8 cellular contexts compared by ENCODE assay signal in genomic region chr17:7393613-7394451, GRCh38. TPM values are rescaled to one million over a fixed set of nuclear protein-coding genes. Genes with fewer than 3 reads are reported as not detected.
DNase-seq lines count a peak whose midpoint lies in the region; ATAC-seq and TF ChIP-seq lines count a peak whose summit lies in the region.

No MANE protein-coding gene starts in this region.

- peak overlapping the region; percentile 81 for H3K4me3 ChIP-seq in GM08714 (ENCODE audit: low read length)
- peak overlapping the region; percentile 67 for H3K4me3 ChIP-seq in MG63
- H3K4me3 ChIP-seq in esophagus muscularis mucosa = peak overlapping the region; percentile 75 to 90 (median 82)
- H3K4me3 ChIP-seq in neuronal stem cell (ENCODE audit: low read length in 2 of 2) = peak overlapping the region; percentile 56 to 88
- peak overlapping the region; percentile 60 to 94 for H3K4me3 ChIP-seq in vagina

- H3K9ac ChIP-seq in neuronal stem cell (ENCODE audit: low read depth, low read length, poor library complexity) = peak overlapping the region; percentile 82

- peak overlapping the region; percentile 100 for H2BK5ac ChIP-seq in neuronal stem cell (ENCODE audit: low read length)

- H2BK120ac ChIP-seq in neuronal stem cell (ENCODE audit: low read depth, low read length) = peak overlapping the region; percentile 82

- H3K27ac ChIP-seq in esophagus muscularis mucosa (replicated peaks in 1 of 4) (peak overlapping the region; percentile 89 to 98 (median 94)), neuronal stem cell (replicated peaks; ENCODE audit: low read length) (no peak overlapping the region), vagina (peak overlapping the region; percentile 86)

- no peak overlapping the region for H2BK15ac ChIP-seq in neuronal stem cell (ENCODE audit: low read length)

- H3K4me2 ChIP-seq in neuronal stem cell (ENCODE audit: insufficient read depth, low read length, poor library complexity, severe bottlenecking) = peak overlapping the region; percentile 99

- peak overlapping the region; percentile 91 for H3K18ac ChIP-seq in neuronal stem cell (ENCODE audit: low read length)

- no peak for TF ChIP-seq POLR2A in esophagus muscularis mucosa (IDR thresholded peaks at IDR 0.05; ENCODE audit: low read depth)
- TF ChIP-seq POLR2A in vagina (IDR thresholded peaks at IDR 0.05) = no peak

- WGBS in esophagus muscularis mucosa = 9% methylated on average over 28 of the region's 48 CpGs
- no CpG with 5 or more reads among the region's 48 CpGs for WGBS in neuronal stem cell (ENCODE audit: extremely low coverage in 2 of 2, insufficient read length in 2 of 2, insufficient replicate concordance in 1 of 2), 2 donors

- H3K14ac ChIP-seq in neuronal stem cell (ENCODE audit: low read length) = no peak overlapping the region

- peak overlapping the region; percentile 64 for H2AK5ac ChIP-seq in neuronal stem cell (ENCODE audit: low read depth, low read length)

- peak; percentile 36 for ATAC-seq in GM21786 (IDR thresholded peaks at IDR 0.05; ENCODE audit: unreplicated experiment)
- no peak for ATAC-seq in GM19395 (IDR thresholded peaks at IDR 0.05; ENCODE audit: unreplicated experiment)

- H2BK12ac ChIP-seq in neuronal stem cell (ENCODE audit: low read length) = no peak overlapping the region

- no peaks in the 10 kb centered on the region for H3K79me1 ChIP-seq in neuronal stem cell (ENCODE audit: low read depth, low read length)

- H3K36me3 ChIP-seq in MG63 (no peaks in the 10 kb centered on the region), esophagus muscularis mucosa (peaks cover 12 to 41% (median 31%) of the 10 kb centered on the region in 4 donors), neuronal stem cell (replicated peaks in 1 of 2; ENCODE audit: control insufficient read depth in 2 of 2, insufficient read depth in 2 of 2, low read length in 2 of 2) (peaks cover 13 to 35% of the 10 kb centered on the region in 2 donors), vagina (peaks cover 0 to 13% of the 10 kb centered on the region in 2 donors)

- H3K4me1 ChIP-seq in esophagus muscularis mucosa (peaks cover 14 to 36% (median 26%) of the 10 kb centered on the region in 4 donors), neuronal stem cell (ENCODE audit: control insufficient read depth in 2 of 2, insufficient read depth in 1 of 2, low read depth in 1 of 2, low read length in 2 of 2) (peaks cover 3 to 7% of the 10 kb centered on the region in 2 donors), vagina (peaks cover 23% of the 10 kb centered on the region)

- peak overlapping the region; percentile 21 for H3K23ac ChIP-seq in neuronal stem cell (ENCODE audit: low read depth, low read length, poor library complexity)

- no peak for TF ChIP-seq EP300 in esophagus muscularis mucosa (IDR thresholded peaks at IDR 0.05)

- H3K27me3 ChIP-seq in MG63 = no peaks in the 10 kb centered on the region
- no peaks in the 10 kb centered on the region for H3K27me3 ChIP-seq in esophagus muscularis mucosa
- H3K27me3 ChIP-seq in neuronal stem cell (ENCODE audit: control insufficient read depth in 3 of 3, insufficient read depth in 3 of 3, low read depth in 1 of 3, low read length in 3 of 3) = no peaks in the 10 kb centered on the region
- no peaks in the 10 kb centered on the region for H3K27me3 ChIP-seq in vagina

- no peak overlapping the region for H4K91ac ChIP-seq in neuronal stem cell (ENCODE audit: low read depth, low read length, poor library complexity)

- TF ChIP-seq CTCF in esophagus muscularis mucosa (IDR thresholded peaks at IDR 0.05) (no peak), vagina (IDR thresholded peaks at IDR 0.05) (no peak)

- H2AFZ ChIP-seq in neuronal stem cell (ENCODE audit: low read length) = peak overlapping the region; percentile 97

- intact Hi-C loops in esophagus muscularis mucosa (cut with DNase I) = no loop called here
- intact Hi-C loops in vagina (cut with DNase I) = loop anchor here (5.0 kb wide), 1 partner anchor 93 kb away; no protein-coding TSS in a partner anchor

- H3K4ac ChIP-seq in neuronal stem cell (ENCODE audit: low read length) = peak overlapping the region; percentile 78

- no peak overlapping the region for H4K8ac ChIP-seq in neuronal stem cell (ENCODE audit: low read depth, low read length)

- H3K9me3 ChIP-seq in MG63 = no peaks in the 10 kb centered on the region
- no peaks in the 10 kb centered on the region for H3K9me3 ChIP-seq in esophagus muscularis mucosa
- peaks cover 0 to 1% of the 10 kb centered on the region in 2 donors for H3K9me3 ChIP-seq in neuronal stem cell (replicated peaks in 1 of 2; ENCODE audit: control insufficient read depth in 2 of 2, insufficient read depth in 1 of 2, low read depth in 1 of 2, low read length in 2 of 2)
- no peaks in the 10 kb centered on the region for H3K9me3 ChIP-seq in vagina

- no peak for DNase-seq in MG63
- DNase-seq in activated CD8-positive, alpha-beta memory T cell treated with anti-CD3 and anti-CD28 coated beads, Interleukin-2, amount 50 U/mL, for 4 hours = peak; percentile 71
- no peak for DNase-seq in esophagus muscularis mucosa (ENCODE audit: extremely low spot score)
- DNase-seq in neuronal stem cell (ENCODE audit: low spot score) = no peak
- DNase-seq in vagina (ENCODE audit: extremely low spot score in 2 of 2) = no peak

RNA-seq across cellular contexts. Expression of gene PLSCR3, which starts 0.5 kb away (rescaled TPM):
- 2.8 and 7.3 TPM in 2 replicates for total RNA-seq in MG63 (2014; rRNA removed; shearing (Covaris generic); ENCODE audit: low replicate concordance)
- total RNA-seq in esophagus muscularis mucosa (10 to 100 TPM; 17.7 to 39.9 (median 24.3) TPM), vagina (37.1 TPM)
- polyA plus RNA-seq in neuronal stem cell (2013, experiment 1 of 2) = 31.8 TPM
- polyA plus RNA-seq in neuronal stem cell (2013, experiment 2 of 2) = 30.0 TPM

RNA-seq across cellular contexts. Expression of gene TMEM256, which starts 10.1 kb away (rescaled TPM):
- total RNA-seq in MG63 (2014; rRNA removed; shearing (Covaris generic); ENCODE audit: low replicate concordance) = 3.6 and 52.0 TPM in 2 replicates
- total RNA-seq in esophagus muscularis mucosa = 100 to 1,000 TPM in 1 of 4 donors, 10 to 100 TPM in 3; 59.6 to 121 (median 74.7) TPM
- polyA plus RNA-seq in neuronal stem cell (2013, experiment 1 of 2) = 255 TPM
- 258 TPM for polyA plus RNA-seq in neuronal stem cell (2013, experiment 2 of 2)
- total RNA-seq in vagina = 118 TPM

RNA-seq across cellular contexts. Expression of gene TNK1, which starts 12.9 kb away (rescaled TPM):
- not detected in 2 replicates for total RNA-seq in MG63 (2014; rRNA removed; shearing (Covaris generic); ENCODE audit: low replicate concordance)
- total RNA-seq in esophagus muscularis mucosa (1 to 10 TPM; 2.9 to 7.5 (median 5.6) TPM), vagina (10.1 TPM)
- polyA plus RNA-seq in neuronal stem cell (2013, experiment 1 of 2) = 0.91 TPM
- 0.89 TPM for polyA plus RNA-seq in neuronal stem cell (2013, experiment 2 of 2)

RNA-seq across cellular contexts. Expression of gene NLGN2, which starts 13.8 kb away (rescaled TPM):
- 0.54 and 1.0 TPM in 2 replicates for total RNA-seq in MG63 (2014; rRNA removed; shearing (Covaris generic); ENCODE audit: low replicate concordance)
- total RNA-seq in esophagus muscularis mucosa (10 to 100 TPM; 12.0 to 30.2 (median 19.0) TPM), vagina (25.5 TPM)
- 60.8 TPM for polyA plus RNA-seq in neuronal stem cell (2013, experiment 1 of 2)
- 59.8 TPM for polyA plus RNA-seq in neuronal stem cell (2013, experiment 2 of 2)

RNA-seq across cellular contexts. Expression of gene SPEM1, which starts 26.3 kb away (rescaled TPM):
- not detected in 2 replicates for total RNA-seq in MG63 (2014; rRNA removed; shearing (Covaris generic); ENCODE audit: low replicate concordance)
- total RNA-seq in esophagus muscularis mucosa (not detected), vagina (not detected)
- polyA plus RNA-seq in neuronal stem cell (2013, experiment 1 of 2) = not detected
- not detected for polyA plus RNA-seq in neuronal stem cell (2013, experiment 2 of 2)
